In genomic region chr11:129458278-129458677, GRCh38 we compare ENCODE assay signal across 12 cellular contexts.
A peak's percentile ranks its signal among the peaks of the same experiment; 100 is the strongest.
DNase-seq lines count a peak whose midpoint lies in the region; ATAC-seq and TF ChIP-seq lines count a peak whose summit lies in the region.
"Had no signal": no experiment of that assay in that cellular context is flagged by ENCODE, and none has a peak within 500 bp of the region (broad histone marks: within the 10 kb centered on the region; RNA-seq: fewer than 3 reads in every experiment).

No MANE protein-coding gene starts in this region.

- H3K9me3 Mint-ChIP-seq in type B pancreatic cell: peaks cover 4% of the 10 kb centered on the region

- H3K4me3 ChIP-seq in breast epithelium: no peak overlapping the region

- TF ChIP-seq POLR2A in breast epithelium (IDR thresholded peaks at IDR 0.05): no peak

- no peak overlapping the region for H3K4me3 Mint-ChIP-seq in type B pancreatic cell
- H3K4me3 Mint-ChIP-seq: CD8-positive, alpha-beta T cell had no signal

- H3K27ac ChIP-seq in breast epithelium (peak overlapping the region; percentile 78 to 80), foreskin keratinocyte (peak overlapping the region; percentile 68)

- peak; percentile 98 for ATAC-seq in foreskin keratinocyte
- ATAC-seq: CD8-positive, alpha-beta T cell had no signal

- no peaks in the 10 kb centered on the region for H3K36me3 ChIP-seq in breast epithelium
- H3K36me3 ChIP-seq: BE2C had no signal

- H3K27me3 Mint-ChIP-seq in type B pancreatic cell: peaks cover under 1% of the 10 kb centered on the region

- H3K4me1 Mint-ChIP-seq in type B pancreatic cell (ENCODE audit: unreplicated experiment): peaks cover 44% of the 10 kb centered on the region

- no peaks in the 10 kb centered on the region for H3K9me3 ChIP-seq in breast epithelium
- H3K9me3 ChIP-seq: BE2C had no signal

- CTCF ChIA-PET in GM10248 (lab: Yijun Ruan, JAX): no interaction called here

- DNase-seq in M059J (ENCODE audit: low read depth): peak; percentile 55
- no peak for DNase-seq in breast epithelium (ENCODE audit: low spot score in 2 of 2)
- peak; percentile 90 to 95 for DNase-seq in foreskin keratinocyte
- no peak for DNase-seq in type B pancreatic cell (ENCODE audit: extremely low spot score, unreplicated experiment)
- no peak for DNase-seq in GOT3 (lab: John Stamatoyannopoulos, UW)
- DNase-seq in GM10248 (ENCODE audit: extremely low spot score): no peak
- DNase-seq in H4 (ENCODE audit: low spot score): no peak
- no peak for DNase-seq in GM03348 (ENCODE audit: low spot score)
- DNase-seq: BE2C; CD8-positive, alpha-beta T cell; HCEC 1CT; SIG-M5 had no signal

- H3K36me3 Mint-ChIP-seq in type B pancreatic cell: peaks cover 8% of the 10 kb centered on the region
- H3K36me3 Mint-ChIP-seq: CD8-positive, alpha-beta T cell had no signal

- peak overlapping the region; percentile 94 for H3K27ac Mint-ChIP-seq in type B pancreatic cell
- H3K27ac Mint-ChIP-seq: CD8-positive, alpha-beta T cell had no signal

- intact Hi-C loops in breast epithelium (cut with DNase I; ENCODE audit: low total_unique reads): no loop called here

- POLR2A ChIA-PET in GM10248 (lab: Yijun Ruan, JAX): no interaction called here

- H3K4me1 ChIP-seq in breast epithelium: no peaks in the 10 kb centered on the region
- H3K4me1 ChIP-seq in foreskin keratinocyte: peaks cover 25% of the 10 kb centered on the region
- H3K4me1 ChIP-seq: BE2C had no signal

- no peaks in the 10 kb centered on the region for H3K27me3 ChIP-seq in breast epithelium
- no peaks in the 10 kb centered on the region for H3K27me3 ChIP-seq in foreskin keratinocyte
- H3K27me3 ChIP-seq: BE2C had no signal

- TF ChIP-seq CTCF in breast epithelium (IDR thresholded peaks at IDR 0.05): no peak
- no peak for TF ChIP-seq CTCF in foreskin keratinocyte (conservative IDR thresholded peaks at IDR 0.05)
- no peak for TF ChIP-seq CTCF in type B pancreatic cell (conservative IDR thresholded peaks at IDR 0.05)
- TF ChIP-seq CTCF in GM10248 (IDR thresholded peaks at IDR 0.05; ENCODE audit: control extremely low read depth, extremely low read depth, low read depth, missing control alignments): no peak

Comparison
In these comparisons a context has a peak if more than half of its experiments do, and no peak if none do; other contexts are left out.
1. DNase-seq: peak in M059J (single experiment) and foreskin keratinocyte (2 of 2); none in breast epithelium (0 of 2), type B pancreatic cell (single experiment), GOT3 (single experiment), GM10248 (single experiment), H4 (single experiment) and GM03348 (single experiment).